35 cellular contexts compared by ENCODE assay signal in the genomic region with DNA sequence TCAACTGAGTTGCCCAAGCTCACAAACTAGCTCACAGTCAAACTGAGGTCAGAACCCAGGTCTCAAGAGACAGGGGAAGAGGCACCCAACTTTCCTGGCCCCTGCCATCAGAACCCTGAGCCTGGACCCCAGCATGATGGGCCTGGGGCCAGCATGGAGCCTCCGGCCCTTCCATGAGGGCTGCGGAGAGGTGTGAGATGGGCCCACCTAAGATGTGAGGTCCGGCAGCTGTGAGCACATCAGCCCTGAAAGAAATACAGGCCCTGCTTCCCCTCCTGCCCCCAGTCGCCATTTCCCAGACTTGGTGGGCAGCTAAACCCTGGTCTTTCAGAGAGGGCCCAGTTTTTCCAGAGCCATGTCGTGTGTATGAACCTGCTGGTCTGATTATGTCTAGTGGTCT. TPM values are rescaled to one million over a fixed set of nuclear protein-coding genes. Genes with fewer than 3 reads are reported as not detected.
"Had no signal": no experiment of that assay in that cellular context is flagged by ENCODE, and none has a peak within 500 bp of the region (broad histone marks: within the 10 kb centered on the region; RNA-seq: fewer than 3 reads in every experiment).

No MANE protein-coding gene starts in this region.

- H3K9me3 ChIP-seq: MG63, Peyer's patch had no signal

- H3K4me1 ChIP-seq: Peyer's patch had no signal

- H3K4me3 Mint-ChIP-seq: activated CD4-positive, alpha-beta memory T cell treated with anti-CD3 and anti-CD28 coated beads, Interleukin-2, amount 10 ng/mL, durations not matched to agents 7 days and 5 days; activated CD8-positive, alpha-beta memory T cell treated with anti-CD3 and anti-CD28 coated beads, Interleukin-2, amount 10 ng/mL, durations not matched to agents 7 days and 5 days; activated naive CD4-positive, alpha-beta T cell treated with anti-CD3 and anti-CD28 coated beads for 36 hours; activated T-cell treated with anti-CD3 and anti-CD28 coated beads, Interleukin-2, amount 50 U/mL, for 24 hours; brain had no signal

- H3K36me3 Mint-ChIP-seq: activated CD8-positive, alpha-beta memory T cell treated with anti-CD3 and anti-CD28 coated beads, Interleukin-2, amount 10 ng/mL, durations not matched to agents 7 days and 5 days had no signal

- DNase-seq: activated CD4-positive, alpha-beta memory T cell treated with anti-CD3 and anti-CD28 coated beads, Interleukin-2, amount 10 ng/mL, durations not matched to agents 7 days and 5 days; activated CD4-positive, alpha-beta T cell treated with anti-CD3 and anti-CD28 coated beads for 1 hour; activated CD4-positive, alpha-beta T cell treated with anti-CD3 and anti-CD28 coated beads for 48 hours; activated CD4-positive, CD25-positive, alpha-beta regulatory T cell; activated CD8-positive, alpha-beta memory T cell treated with anti-CD3 and anti-CD28 coated beads for 24 hours; activated CD8-positive, alpha-beta memory T cell treated with anti-CD3 and anti-CD28 coated beads, Interleukin-2, amount 10 ng/mL, durations not matched to agents 7 days and 5 days; activated gamma-delta T cell; activated naive CD4-positive, alpha-beta T cell treated with anti-CD3 and anti-CD28 coated beads for 36 hours; activated T-cell treated with anti-CD3 and anti-CD28 coated beads, Interleukin-2, amount 50 U/mL, for 24 hours; anterior cingulate cortex; central memory CD4-positive, alpha-beta T cell; Kasumi-1; KG1; MG63; NCI-H1048; NCI-H1105 treated with DMSO at 0.1 percent for 48 hours; NCI-H1436; NCI-H1694; NCI-H1930; NCI-H2081 treated with DMSO at 0.1 percent for 48 hours; NCI-H345; NCI-H524 treated with DMSO at 0.1 percent for 48 hours; NK-92 treated with Interleukin-12 subunit alpha and Interleukin-12 subunit beta, amount 100 ng/mL, for 24 hours; PC-3; RPMI8226; SIG-M5; T1000; WERI-Rb-1 had no signal

- H3K27me3 Mint-ChIP-seq: activated CD4-positive, alpha-beta memory T cell treated with anti-CD3 and anti-CD28 coated beads, Interleukin-2, amount 10 ng/mL, durations not matched to agents 7 days and 5 days; activated CD8-positive, alpha-beta memory T cell treated with anti-CD3 and anti-CD28 coated beads, Interleukin-2, amount 10 ng/mL, durations not matched to agents 7 days and 5 days; activated T-cell treated with anti-CD3 and anti-CD28 coated beads, Interleukin-2, amount 50 U/mL, for 24 hours had no signal

- H3K4me1 Mint-ChIP-seq: activated CD4-positive, alpha-beta memory T cell treated with anti-CD3 and anti-CD28 coated beads, Interleukin-2, amount 10 ng/mL, durations not matched to agents 7 days and 5 days; activated CD8-positive, alpha-beta memory T cell treated with anti-CD3 and anti-CD28 coated beads, Interleukin-2, amount 10 ng/mL, durations not matched to agents 7 days and 5 days had no signal

- H3K27ac ChIP-seq: Peyer's patch, WERI-Rb-1 had no signal

- ATAC-seq: activated CD8-positive, alpha-beta memory T cell treated with anti-CD3 and anti-CD28 coated beads, Interleukin-2, amount 10 ng/mL, durations not matched to agents 7 days and 5 days; activated naive CD4-positive, alpha-beta T cell treated with anti-CD3 and anti-CD28 coated beads, Interleukin-2, amount 50 U/mL, for 72 hours; PC-3; Right ventricle myocardium inferior had no signal

- H3K27ac Mint-ChIP-seq: activated CD4-positive, alpha-beta memory T cell treated with anti-CD3 and anti-CD28 coated beads, Interleukin-2, amount 10 ng/mL, durations not matched to agents 7 days and 5 days; activated CD8-positive, alpha-beta memory T cell treated with anti-CD3 and anti-CD28 coated beads, Interleukin-2, amount 10 ng/mL, durations not matched to agents 7 days and 5 days; activated naive CD4-positive, alpha-beta T cell treated with anti-CD3 and anti-CD28 coated beads for 36 hours; activated T-cell treated with anti-CD3 and anti-CD28 coated beads, Interleukin-2, amount 50 U/mL, for 24 hours; activated T-helper 2 cell treated with anti-CD3 and anti-CD28 coated beads, Interferon-gamma antibody, Interleukin-2, Interleukin-4, amounts not matched to agents 10 μg/mL and 5 μg/mL and 100 μg/mL, durations not matched to agents 14 hours and 24 hours and 36 hours; brain had no signal

- H3K27me3 ChIP-seq: MG63, Peyer's patch had no signal

- H3K9me3 Mint-ChIP-seq: activated CD4-positive, alpha-beta memory T cell treated with anti-CD3 and anti-CD28 coated beads, Interleukin-2, amount 10 ng/mL, durations not matched to agents 7 days and 5 days; activated naive CD4-positive, alpha-beta T cell treated with anti-CD3 and anti-CD28 coated beads for 36 hours; activated naive CD4-positive, alpha-beta T cell treated with anti-CD3 and anti-CD28 coated beads, Interleukin-2, amount 50 U/mL, for 72 hours; activated T-cell treated with anti-CD3 and anti-CD28 coated beads, Interleukin-2, amount 50 U/mL, for 24 hours; activated T-helper 2 cell treated with anti-CD3 and anti-CD28 coated beads, Interferon-gamma antibody, Interleukin-2, Interleukin-4, amounts not matched to agents 10 μg/mL and 5 μg/mL and 100 μg/mL, durations not matched to agents 14 hours and 24 hours and 36 hours; brain had no signal

- H3K4me3 ChIP-seq: MG63, Peyer's patch had no signal

RNA-seq across cellular contexts. Expression of gene LHX4, which starts 44.8 kb away (rescaled TPM):
- total RNA-seq: activated CD4-positive, alpha-beta memory T cell treated with anti-CD3 and anti-CD28 coated beads, Interleukin-2, amount 10 ng/mL, durations not matched to agents 7 days and 5 days; activated CD8-positive, alpha-beta memory T cell treated with anti-CD3 and anti-CD28 coated beads, Interleukin-2, amount 10 ng/mL, durations not matched to agents 7 days and 5 days; activated naive CD4-positive, alpha-beta T cell treated with anti-CD3 and anti-CD28 coated beads for 36 hours; activated naive CD4-positive, alpha-beta T cell treated with anti-CD3 and anti-CD28 coated beads, Interleukin-2, amount 50 U/mL, for 72 hours; activated T-helper 2 cell treated with anti-CD3 and anti-CD28 coated beads, Interferon-gamma antibody, Interleukin-2, Interleukin-4, amounts not matched to agents 10 μg/mL and 5 μg/mL and 100 μg/mL, durations not matched to agents 14 hours and 24 hours and 36 hours; Right ventricle myocardium inferior; T-helper 1 cell treated with Interleukin-12 subunit alpha and Interleukin-12 subunit beta and Interleukin-4 antibody, amounts not matched to agents 30 ng/mL and 1 ng/mL, for 36 hours; T-helper 2 cell treated with Interferon-gamma antibody and Interleukin-4, amounts not matched to agents 100 ng/mL and 5 ng/mL, for 36 hours had no signal
